Comparison of ENCODE assay signal across 19 cellular contexts in the genomic region with DNA sequence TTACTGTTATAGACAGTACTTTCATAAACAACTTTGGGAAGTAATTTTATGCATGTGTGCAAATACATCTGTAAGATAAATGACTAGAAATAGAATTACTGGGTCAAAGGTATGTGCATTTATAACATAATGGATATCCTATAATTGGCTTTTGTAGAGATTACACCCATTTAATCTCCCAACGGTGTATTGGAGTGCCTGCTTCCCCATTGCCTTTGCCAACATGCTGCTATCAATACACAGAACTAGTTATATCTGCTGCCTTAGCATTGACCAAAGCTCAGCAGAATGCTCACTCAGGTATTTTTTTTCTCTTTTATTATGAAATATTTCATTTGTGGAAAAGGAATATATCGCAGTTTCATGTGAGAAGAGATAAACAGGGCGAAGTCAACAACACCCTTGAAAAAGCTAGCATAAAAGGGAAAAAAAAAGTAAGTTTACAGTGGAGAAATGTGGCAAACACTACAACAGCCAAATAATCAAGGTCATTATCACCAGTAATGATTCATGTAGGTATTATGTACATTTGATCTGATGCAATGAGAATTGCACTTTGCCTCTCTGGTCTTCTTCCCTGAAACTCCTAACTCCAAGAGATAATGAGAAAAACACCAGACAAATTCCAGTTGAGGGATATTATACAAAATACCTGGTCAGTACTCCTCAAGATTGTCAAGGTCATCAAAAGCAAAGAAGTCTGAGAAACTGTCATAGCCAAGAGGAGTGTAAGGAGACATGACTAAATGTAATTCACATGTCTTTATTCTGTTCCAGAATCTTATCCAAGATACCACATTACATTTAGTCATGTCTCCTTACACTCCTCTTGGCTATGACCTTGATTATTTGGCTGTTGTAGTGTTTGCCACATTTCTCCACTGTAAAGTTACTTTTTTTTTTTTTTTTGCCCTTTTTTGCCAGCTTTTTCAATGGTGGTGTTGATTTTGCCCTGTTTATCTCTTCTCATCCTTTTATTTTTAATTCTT. TPM values are rescaled to one million over a fixed set of nuclear protein-coding genes. Genes with fewer than 3 reads are reported as not detected.
A peak's percentile ranks its signal among the peaks of the same experiment; 100 is the strongest.
DNase-seq lines count a peak whose midpoint lies in the region; ATAC-seq, FAIRE-seq and TF ChIP-seq lines count a peak whose summit lies in the region.
"Had no signal": no experiment of that assay in that cellular context is flagged by ENCODE, and none has a peak within 500 bp of the region (broad histone marks: within the 10 kb centered on the region; RNA-seq: fewer than 3 reads in every experiment).

No MANE protein-coding gene starts in this region.

- H3K36me3 ChIP-seq in small intestine (ENCODE audit: control insufficient read depth in 2 of 2, insufficient read depth in 2 of 2, low read length in 2 of 2), result no peaks in the 10 kb centered on the region
- H3K36me3 ChIP-seq: ovary had no signal

- H3K4me3 ChIP-seq in fibroblast of villous mesenchyme (ENCODE audit: low read depth, low read length) (no peak overlapping the region), small intestine (ENCODE audit: low read depth in 1 of 2, low read length in 2 of 2) (no peak overlapping the region)
- H3K4me3 ChIP-seq: coronary artery, ovary had no signal

- H3K27ac Mint-ChIP-seq in activated T-cell treated with anti-CD3 and anti-CD28 coated beads, Interleukin-2, amount 50 U/mL, for 72 hours, result peak overlapping the region; percentile 83
- peak overlapping the region; percentile 9 for H3K27ac Mint-ChIP-seq in activated T-helper 1 cell treated with anti-CD3 and anti-CD28 coated beads, Interleukin-12 subunit alpha, Interleukin-12 subunit beta, Interleukin-2, Interleukin-4 antibody, amounts not matched to agents 30 ng/mL and 10 ng/mL and 1 ng/mL, durations not matched to agents 14 hours and 24 hours and 36 hours
- H3K27ac Mint-ChIP-seq: activated T-helper 2 cell treated with anti-CD3 and anti-CD28 coated beads, Interferon-gamma antibody, Interleukin-2, Interleukin-4, amounts not matched to agents 10 μg/mL and 5 μg/mL and 100 μg/mL, durations not matched to agents 14 hours and 24 hours and 36 hours; type B pancreatic cell had no signal

- intact Hi-C loops in activated T-helper 1 cell treated with anti-CD3 and anti-CD28 coated beads, Interleukin-12 subunit alpha, Interleukin-12 subunit beta, Interleukin-2, Interleukin-4 antibody, amounts not matched to agents 30 ng/mL and 10 ng/mL and 1 ng/mL, durations not matched to agents 14 hours and 24 hours and 36 hours (cut with micrococcal nuclease), result no loop called here

- no peak overlapping the region for H3K4me3 Mint-ChIP-seq in activated T-cell treated with anti-CD3 and anti-CD28 coated beads, Interleukin-2, amount 50 U/mL, for 72 hours
- no peak overlapping the region for H3K4me3 Mint-ChIP-seq in activated T-helper 1 cell treated with anti-CD3 and anti-CD28 coated beads, Interleukin-12 subunit alpha, Interleukin-12 subunit beta, Interleukin-2, Interleukin-4 antibody, amounts not matched to agents 30 ng/mL and 10 ng/mL and 1 ng/mL, durations not matched to agents 14 hours and 24 hours and 36 hours
- H3K4me3 Mint-ChIP-seq: CD14-positive monocyte, type B pancreatic cell had no signal

- H3K27me3 ChIP-seq in small intestine (ENCODE audit: control insufficient read depth in 2 of 2, insufficient read depth in 2 of 2, low read length in 2 of 2), result no peaks in the 10 kb centered on the region
- H3K27me3 ChIP-seq: ovary had no signal

- H3K36me3 Mint-ChIP-seq in activated T-cell treated with anti-CD3 and anti-CD28 coated beads, Interleukin-2, amount 50 U/mL, for 72 hours (ENCODE audit: insufficient read depth in 2 of 2), result peaks cover 0 to 2% of the 10 kb centered on the region in 2 donors
- peaks cover 9% of the 10 kb centered on the region for H3K36me3 Mint-ChIP-seq in activated T-helper 1 cell treated with anti-CD3 and anti-CD28 coated beads, Interleukin-12 subunit alpha, Interleukin-12 subunit beta, Interleukin-2, Interleukin-4 antibody, amounts not matched to agents 30 ng/mL and 10 ng/mL and 1 ng/mL, durations not matched to agents 14 hours and 24 hours and 36 hours (ENCODE audit: low read depth)

- ATAC-seq in activated T-cell treated with anti-CD3 and anti-CD28 coated beads, Interleukin-2, amount 50 U/mL, for 72 hours (replicated peaks in 1 of 2), result no peak
- no peak for ATAC-seq in HG03139 (IDR thresholded peaks at IDR 0.05; ENCODE audit: unreplicated experiment)

- no peak for DNase-seq in activated T-cell treated with anti-CD3 and anti-CD28 coated beads, Interleukin-2, amount 50 U/mL, for 72 hours
- no peak for DNase-seq in activated T-cell treated with anti-CD3 and anti-CD28 coated beads, Interleukin-2, amount 50 U/mL, for 1 hour
- DNase-seq in activated T-helper 1 cell treated with anti-CD3 and anti-CD28 coated beads, Interleukin-12 subunit alpha, Interleukin-12 subunit beta, Interleukin-2, Interleukin-4 antibody, amounts not matched to agents 30 ng/mL and 10 ng/mL and 1 ng/mL, durations not matched to agents 14 hours and 24 hours and 36 hours (ENCODE audit: low spot score), result no peak
- peak; percentile 8 for DNase-seq in fibroblast of villous mesenchyme (ENCODE audit: low read depth)
- DNase-seq in small intestine, result peak; percentile 87
- DNase-seq in AML-193 (lab: John Stamatoyannopoulos, UW), result no peak
- no peak for DNase-seq in NCI-H128 (lab: John Stamatoyannopoulos, UW; ENCODE audit: unreplicated experiment)
- DNase-seq: aorta, hypothalamus, KBM-7, NCI-H1092 treated with DMSO at 0.1 percent for 48 hours, NCI-H2171, ovary, Right ventricle myocardium superior had no signal

- peak; percentile 36 for FAIRE-seq in small intestine (lab: Jason Lieb, UNC)

- peaks cover 11% of the 10 kb centered on the region for H3K4me1 Mint-ChIP-seq in activated T-cell treated with anti-CD3 and anti-CD28 coated beads, Interleukin-2, amount 50 U/mL, for 72 hours (ENCODE audit: low read depth)
- no peaks in the 10 kb centered on the region for H3K4me1 Mint-ChIP-seq in activated T-helper 1 cell treated with anti-CD3 and anti-CD28 coated beads, Interleukin-12 subunit alpha, Interleukin-12 subunit beta, Interleukin-2, Interleukin-4 antibody, amounts not matched to agents 30 ng/mL and 10 ng/mL and 1 ng/mL, durations not matched to agents 14 hours and 24 hours and 36 hours (ENCODE audit: low read depth)

- H3K27me3 Mint-ChIP-seq in activated T-cell treated with anti-CD3 and anti-CD28 coated beads, Interleukin-2, amount 50 U/mL, for 72 hours (ENCODE audit: low read depth), result no peaks in the 10 kb centered on the region
- no peaks in the 10 kb centered on the region for H3K27me3 Mint-ChIP-seq in activated T-helper 1 cell treated with anti-CD3 and anti-CD28 coated beads, Interleukin-12 subunit alpha, Interleukin-12 subunit beta, Interleukin-2, Interleukin-4 antibody, amounts not matched to agents 30 ng/mL and 10 ng/mL and 1 ng/mL, durations not matched to agents 14 hours and 24 hours and 36 hours (ENCODE audit: insufficient read depth)
- H3K27me3 Mint-ChIP-seq: type B pancreatic cell had no signal

- WGBS in small intestine, 3 donors, result 20 to 66% (median 44%) methylated on average over 3 of the region's 3 CpGs

- H3K9me3 Mint-ChIP-seq in activated T-cell treated with anti-CD3 and anti-CD28 coated beads, Interleukin-2, amount 50 U/mL, for 72 hours, result no peaks in the 10 kb centered on the region
- H3K9me3 Mint-ChIP-seq in activated T-helper 1 cell treated with anti-CD3 and anti-CD28 coated beads, Interleukin-12 subunit alpha, Interleukin-12 subunit beta, Interleukin-2, Interleukin-4 antibody, amounts not matched to agents 30 ng/mL and 10 ng/mL and 1 ng/mL, durations not matched to agents 14 hours and 24 hours and 36 hours, result no peaks in the 10 kb centered on the region
- H3K9me3 Mint-ChIP-seq: activated T-helper 2 cell treated with anti-CD3 and anti-CD28 coated beads, Interferon-gamma antibody, Interleukin-2, Interleukin-4, amounts not matched to agents 10 μg/mL and 5 μg/mL and 100 μg/mL, durations not matched to agents 14 hours and 24 hours and 36 hours; CD14-positive monocyte; type B pancreatic cell had no signal

- H3K9me3 ChIP-seq in small intestine (ENCODE audit: control insufficient read depth, low read depth), result no peaks in the 10 kb centered on the region
- H3K9me3 ChIP-seq: ovary had no signal

- no peak for TF ChIP-seq CTCF in fibroblast of villous mesenchyme (IDR thresholded peaks at IDR 0.05; ENCODE audit: insufficient read depth, low read depth, low read length)

- H3K4me1 ChIP-seq in small intestine (ENCODE audit: control insufficient read depth in 2 of 2, insufficient read depth in 1 of 2, low read depth in 1 of 2, low read length in 1 of 2), result no peaks in the 10 kb centered on the region

- H3K27ac ChIP-seq in small intestine (ENCODE audit: low read depth in 1 of 2, low read length in 1 of 2), result peak overlapping the region in 1 of 2 donors; percentile 41
- H3K27ac ChIP-seq: coronary artery had no signal

RNA-seq across cellular contexts. Expression of a gene that starts 36.8 kb away (rescaled TPM):
- total RNA-seq in activated T-cell treated with anti-CD3 and anti-CD28 coated beads, Interleukin-2, amount 50 U/mL, for 72 hours, result 10 to 100 TPM; 29.7 to 34.2 TPM
- total RNA-seq in activated T-helper 1 cell treated with anti-CD3 and anti-CD28 coated beads, Interleukin-12 subunit alpha, Interleukin-12 subunit beta, Interleukin-2, Interleukin-4 antibody, amounts not matched to agents 30 ng/mL and 10 ng/mL and 1 ng/mL, durations not matched to agents 14 hours and 24 hours and 36 hours, result 22.5 and 23.9 TPM in 2 replicates
- total RNA-seq in fibroblast of villous mesenchyme, result 10.3 and 13.4 TPM in 2 replicates
- 10 to 100 TPM; 15.0 to 18.6 (median 17.1) TPM for polyA plus RNA-seq in small intestine

RNA-seq across cellular contexts. Expression of a gene that starts 36.9 kb away (rescaled TPM):
- 1 to 10 TPM; 1.7 to 2.2 TPM for total RNA-seq in activated T-cell treated with anti-CD3 and anti-CD28 coated beads, Interleukin-2, amount 50 U/mL, for 72 hours
- total RNA-seq in activated T-helper 1 cell treated with anti-CD3 and anti-CD28 coated beads, Interleukin-12 subunit alpha, Interleukin-12 subunit beta, Interleukin-2, Interleukin-4 antibody, amounts not matched to agents 30 ng/mL and 10 ng/mL and 1 ng/mL, durations not matched to agents 14 hours and 24 hours and 36 hours, result 2.5 and 2.7 TPM in 2 replicates
- total RNA-seq in fibroblast of villous mesenchyme, result 0.43 and 0.64 TPM in 2 replicates
- polyA plus RNA-seq in small intestine, result 1 to 10 TPM; 1.5 to 1.8 (median 1.6) TPM

Comparison
In these comparisons a context has a peak if more than half of its experiments do, and no peak if none do; other contexts are left out.
1. DNase-seq: peak in fibroblast of villous mesenchyme (single experiment) and small intestine (single experiment); none in activated T-cell treated with anti-CD3 and anti-CD28 coated beads, Interleukin-2, amount 50 U/mL, for 72 hours (0 of 2), activated T-cell treated with anti-CD3 and anti-CD28 coated beads, Interleukin-2, amount 50 U/mL, for 1 hour (single experiment), activated T-helper 1 cell treated with anti-CD3 and anti-CD28 coated beads, Interleukin-12 subunit alpha, Interleukin-12 subunit beta, Interleukin-2, Interleukin-4 antibody, amounts not matched to agents 30 ng/mL and 10 ng/mL and 1 ng/mL, durations not matched to agents 14 hours and 24 hours and 36 hours (single experiment), AML-193 (0 of 2) and NCI-H128 (single experiment).